Comparison of ENCODE assay signal across 9 cellular contexts in the genomic region with DNA sequence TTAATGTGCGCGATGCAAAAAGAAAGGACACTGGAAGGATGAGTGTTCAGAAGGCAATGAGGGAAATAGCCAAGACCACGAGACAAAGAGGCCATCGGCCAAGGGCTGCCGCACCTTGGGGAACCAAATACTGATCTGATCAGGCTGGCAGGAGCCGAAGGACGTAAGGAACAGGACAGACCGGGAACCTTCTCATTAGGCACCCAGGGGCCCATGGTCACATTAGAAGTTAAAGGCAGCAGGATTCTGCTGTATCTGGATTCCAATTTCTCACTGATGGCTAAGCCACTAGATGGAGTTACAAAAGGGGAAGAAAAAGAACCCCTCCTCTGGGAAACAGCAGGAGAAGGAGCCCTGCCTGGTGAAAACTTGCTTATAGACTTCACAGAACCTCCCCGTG. TPM values are rescaled to one million over a fixed set of nuclear protein-coding genes. Genes with fewer than 3 reads are reported as not detected.
DNase-seq lines count a peak whose midpoint lies in the region; ATAC-seq and TF ChIP-seq lines count a peak whose summit lies in the region.
"Had no signal": no experiment of that assay in that cellular context is flagged by ENCODE, and none has a peak within 500 bp of the region (broad histone marks: within the 10 kb centered on the region; RNA-seq: fewer than 3 reads in every experiment).

No MANE protein-coding gene starts in this region.

- POLR2A ChIA-PET in BJ (lab: Charles Lee): no interaction called here

- peak overlapping the region in 1 of 2 donors; percentile 65 for H3K27ac Mint-ChIP-seq in effector memory CD8-positive, alpha-beta T cell
- H3K27ac Mint-ChIP-seq in nephron: peak overlapping the region; percentile 7 to 85 (median 69)

- H3K4me3 Mint-ChIP-seq in effector memory CD8-positive, alpha-beta T cell: peak overlapping the region; percentile 72 to 75
- peak overlapping the region; percentile 79 to 84 (median 84) for H3K4me3 Mint-ChIP-seq in nephron

- ATAC-seq in effector memory CD8-positive, alpha-beta T cell (replicated peaks): no peak
- ATAC-seq in activated CD4-positive, CD25-positive, alpha-beta regulatory T cell treated with anti-CD3 and anti-CD28 coated beads, Interleukin-2, amount 50 U/mL, for 24 hours: no peak

- no peaks in the 10 kb centered on the region for H3K36me3 Mint-ChIP-seq in effector memory CD8-positive, alpha-beta T cell (ENCODE audit: insufficient read depth)
- no peaks in the 10 kb centered on the region for H3K36me3 Mint-ChIP-seq in nephron (ENCODE audit: low read depth)

- H3K9me3 ChIP-seq in HAP-1: no peaks in the 10 kb centered on the region

- no peaks in the 10 kb centered on the region for H3K9me3 Mint-ChIP-seq in effector memory CD8-positive, alpha-beta T cell
- H3K9me3 Mint-ChIP-seq in nephron: no peaks in the 10 kb centered on the region

- H3K36me3 ChIP-seq in BJ (ENCODE audit: control insufficient read depth, insufficient read depth, low read length) (no peaks in the 10 kb centered on the region), HAP-1 (replicated peaks) (no peaks in the 10 kb centered on the region)

- H3K4me1 Mint-ChIP-seq in effector memory CD8-positive, alpha-beta T cell (ENCODE audit: low read depth in 2 of 2): peaks cover 8 to 14% of the 10 kb centered on the region in 2 donors
- peaks cover 43% of the 10 kb centered on the region for H3K4me1 Mint-ChIP-seq in nephron

- peaks cover 21% of the 10 kb centered on the region for H3K4me1 ChIP-seq in HAP-1

- peaks cover 29 to 30% of the 10 kb centered on the region in 2 donors for H3K27me3 Mint-ChIP-seq in effector memory CD8-positive, alpha-beta T cell
- peaks cover 3% of the 10 kb centered on the region for H3K27me3 Mint-ChIP-seq in nephron (ENCODE audit: low read depth)

- DNase-seq in BJ (ENCODE audit: low read depth) (no peak), HuH-7 (ENCODE audit: low spot score) (peak; percentile 79), HAP-1 (ENCODE audit: low spot score in 2 of 2) (no peak), HCEC 1CT (no peak)
- DNase-seq in effector memory CD8-positive, alpha-beta T cell: no peak
- DNase-seq in stimulated activated CD4-positive, alpha-beta T cell treated with anti-CD3 and anti-CD28 coated beads, Interleukin-2, amount 100 ng/mL, for 24 hours: no peak
- DNase-seq: stimulated activated CD4-positive, alpha-beta T cell treated with anti-CD3 and anti-CD28 coated beads, Interleukin-12 subunit alpha, Interleukin-12 subunit beta, amount 100 ng/mL, for 4 hours had no signal

- TF ChIP-seq CTCF in BJ (IDR thresholded peaks at IDR 0.05; ENCODE audit: insufficient read depth, low read depth, low read length) (peak; percentile 27; the same call in 1 of the 2 replicates), nephron (IDR thresholded peaks at IDR 0.05; ENCODE audit: unreplicated experiment in 3 of 3) (no peak)

- H3K27me3 ChIP-seq in BJ (ENCODE audit: control insufficient read depth, insufficient read depth, low read length) (no peaks in the 10 kb centered on the region; the same call in 1 of the 2 replicates), HAP-1 (ENCODE audit: low read depth) (peaks cover 2% of the 10 kb centered on the region; the same call in 1 of the 2 replicates)

- peak overlapping the region; percentile 36 for H3K4me3 ChIP-seq in BJ (ENCODE audit: low read depth, low read length)
- H3K4me3 ChIP-seq in HAP-1: no peak overlapping the region

- in situ Hi-C loops in HAP-1 (cut with MboI; ENCODE audit: low sequenced_read_pairs): no loop called here

- CTCF ChIA-PET in BJ (lab: Yijun Ruan, JAX): interaction anchor here (3.0 kb wide), 1 partner anchor 9 kb away, joined by 12 read pairs; no protein-coding TSS in a partner anchor

RNA-seq across cellular contexts. Expression of a gene that starts 28.8 kb away (rescaled TPM):
- 24.2 and 29.8 TPM in 2 replicates for polyA plus RNA-seq in BJ (2011; rRNA removed)
- polyA minus RNA-seq in BJ (2011; rRNA and poly(A)+ RNA removed): 47.3 and 56.5 TPM in 2 replicates

RNA-seq across cellular contexts. Expression of a gene that starts 33.2 kb away (rescaled TPM):
- polyA plus RNA-seq in BJ (2011; rRNA removed): 57.2 and 76.0 TPM in 2 replicates
- polyA minus RNA-seq in BJ (2011; rRNA and poly(A)+ RNA removed): 10.6 and 22.9 TPM in 2 replicates

RNA-seq across cellular contexts. Expression of a gene that starts 33.2 kb away (rescaled TPM):
- polyA plus RNA-seq in BJ (2011; rRNA removed): 8.9 and 13.1 TPM in 2 replicates
- 10.7 and 13.1 TPM in 2 replicates for polyA minus RNA-seq in BJ (2011; rRNA and poly(A)+ RNA removed)
